In genomic region chr2:43675646-43676321, GRCh38 we compare ENCODE assay signal across 1 cellular context.
TF ChIP-seq lines count a peak whose summit lies in the region.

No MANE protein-coding gene starts in this region.

TF ChIP-seq in HepG2, 621 proteins besides CTCF, POLR2A, EP300 and RAD21 (continued from another document):
- no peak for TF ChIP-seq NFAT5 (CRISPR knock-in tag; IDR thresholded peaks at IDR 0.05)
TF ChIP-seq in HepG2: peak in this region for 20.
